In genomic region chr5:68032240-68032762, GRCh38 we compare ENCODE assay signal across 2 cellular contexts.
TF ChIP-seq lines count a peak whose summit lies in the region.

No MANE protein-coding gene starts in this region.

TF ChIP-seq in liver, 16 proteins besides CTCF, POLR2A, EP300 and RAD21 (continued from another document):
- peak; percentile 20 for TF ChIP-seq ZBTB33 (IDR thresholded peaks at IDR 0.05)
- no peak for TF ChIP-seq SP1 (IDR thresholded peaks at IDR 0.05)
- TF ChIP-seq RXRA (IDR thresholded peaks at IDR 0.05), result peak in 1 of 2 donors; percentile 25
- TF ChIP-seq HNF4G (IDR thresholded peaks at IDR 0.05), result no peak
- TF ChIP-seq EGR1 (IDR thresholded peaks at IDR 0.05; ENCODE audit: low read depth in 2 of 2), result no peak
- no peak for TF ChIP-seq TAF1 (conservative IDR thresholded peaks at IDR 0.05)
- no peak for TF ChIP-seq FOXA2 (IDR thresholded peaks at IDR 0.05)
- TF ChIP-seq ATF3 (IDR thresholded peaks at IDR 0.05), result no peak
- no peak for TF ChIP-seq GABPA (IDR thresholded peaks at IDR 0.05 in 1 of 2, conservative IDR thresholded peaks at IDR 0.05 in 1 of 2)
- no peak for TF ChIP-seq REST (IDR thresholded peaks at IDR 0.05)

TF ChIP-seq in HepG2, 621 proteins besides CTCF, POLR2A, EP300 and RAD21 (continued from another document):
- TF ChIP-seq ZBTB33 (CRISPR knock-in tag; IDR thresholded peaks at IDR 0.05) (no peak), ZSCAN5A (CRISPR knock-in tag; IDR thresholded peaks at IDR 0.05; ENCODE audit: borderline replicate concordance) (no peak), ELF1 (CRISPR knock-in tag; IDR thresholded peaks at IDR 0.05) (no peak), ZNF253 (CRISPR knock-in tag; IDR thresholded peaks at IDR 0.05; ENCODE audit: borderline replicate concordance) (no peak), ZNF773 (CRISPR knock-in tag; IDR thresholded peaks at IDR 0.05; ENCODE audit: borderline replicate concordance) (no peak), TGIF2 (CRISPR knock-in tag; IDR thresholded peaks at IDR 0.05) (no peak)
